ENCODE assay signal across 8 cellular contexts in the genomic region with DNA sequence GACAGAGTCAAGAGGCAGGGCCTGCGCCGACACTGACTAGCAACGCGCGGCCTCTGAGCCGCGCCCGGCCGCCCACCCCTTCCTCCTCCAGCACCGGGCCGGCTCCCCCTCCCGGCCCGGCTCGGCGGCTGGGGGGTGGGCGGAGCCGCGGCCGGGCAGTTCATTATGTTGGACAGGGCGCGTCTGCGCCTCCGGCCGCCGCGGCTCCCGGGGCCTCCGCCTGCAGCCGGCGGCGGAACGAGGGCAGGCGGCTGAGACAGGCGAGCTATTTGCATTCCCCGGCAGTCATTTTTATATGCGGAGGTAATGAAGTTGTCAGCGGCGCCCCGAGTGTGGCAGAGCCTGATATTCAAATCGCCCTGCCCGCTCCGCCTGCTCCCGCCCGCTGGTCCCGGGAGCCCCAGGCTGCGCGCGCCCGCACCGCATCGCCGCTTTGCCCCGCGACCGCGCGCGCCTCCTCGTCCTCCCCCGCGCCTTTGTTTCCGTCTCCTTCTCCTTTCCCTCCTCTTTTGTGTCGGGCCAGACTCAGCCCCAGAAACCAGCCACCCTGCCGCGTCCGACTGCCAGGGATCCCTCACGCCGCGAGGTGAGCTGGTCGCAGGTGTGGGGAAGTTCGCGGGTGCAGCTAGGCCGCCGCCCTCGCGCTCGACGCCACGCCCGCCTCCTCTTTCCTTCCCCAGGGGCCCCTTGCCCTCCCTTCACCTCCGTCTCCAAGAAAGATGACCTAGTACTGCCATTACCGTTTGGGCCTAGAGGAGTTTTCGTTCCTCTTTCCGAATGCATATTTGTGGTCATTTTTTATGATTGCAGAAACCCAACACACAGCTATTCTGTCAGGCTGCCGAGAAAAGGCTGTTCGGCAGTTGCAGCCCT.
DNase-seq lines count a peak whose midpoint lies in the region; ATAC-seq, FAIRE-seq and TF ChIP-seq lines count a peak whose summit lies in the region.

No MANE protein-coding gene starts in this region.

- no peaks in the 10 kb centered on the region for H3K27me3 ChIP-seq in transverse colon

- intact Hi-C loops in transverse colon (cut with DNase I; ENCODE audit: low total_unique reads) = no loop called here

- in situ Hi-C loops in transverse colon (cut with MboI; ENCODE audit: low pct_ligation_motif_present in 1 of 4, low pct_unique_long_range_greater_than_20kb in 1 of 4, low sequenced_read_pairs in 3 of 4) = no loop called here

- H3K4me3 ChIP-seq in foreskin fibroblast (ENCODE audit: low read depth in 1 of 2, low read length in 2 of 2) (peak overlapping the region; percentile 46 to 52), transverse colon (peak overlapping the region; percentile 45 to 83 (median 66))

- no peaks in the 10 kb centered on the region for H3K9me3 Mint-ChIP-seq in nephron

- H3K36me3 ChIP-seq in transverse colon = no peaks in the 10 kb centered on the region

- 1% methylated on average over 59 of the region's 86 CpGs; no CpG with 5 or more reads in 1 of the 2 donors for WGBS in transverse colon (ENCODE audit: low coverage in 1 of 2), 2 donors

- TF ChIP-seq CTCF in D721Med (IDR thresholded peaks at IDR 0.05; ENCODE audit: insufficient read depth, missing control alignments) (no peak), foreskin fibroblast (IDR thresholded peaks at IDR 0.05; ENCODE audit: low read depth, low read length) (no peak), nephron (IDR thresholded peaks at IDR 0.05; ENCODE audit: unreplicated experiment in 3 of 3) (peak in 1 of 3 experiments; percentile 6), transverse colon (IDR thresholded peaks at IDR 0.05) (no peak)

- peaks cover 0 to 20% (median 12%) of the 10 kb centered on the region in 4 donors for H3K4me1 ChIP-seq in transverse colon

- peak overlapping the region; percentile 98 to 99 (median 99) for H3K27ac Mint-ChIP-seq in nephron

- H3K9me3 ChIP-seq in transverse colon = no peaks in the 10 kb centered on the region

- peaks cover 29% of the 10 kb centered on the region for H3K4me1 Mint-ChIP-seq in nephron

- peak; percentile 12 for TF ChIP-seq POLR2A in transverse colon (IDR thresholded peaks at IDR 0.05)

- no peaks in the 10 kb centered on the region for H3K27me3 Mint-ChIP-seq in nephron (ENCODE audit: low read depth)

- no peak for TF ChIP-seq EP300 in transverse colon (IDR thresholded peaks at IDR 0.05; ENCODE audit: low read depth)

- H3K36me3 Mint-ChIP-seq in nephron (ENCODE audit: low read depth) = peaks cover 2% of the 10 kb centered on the region

- H3K4me3 Mint-ChIP-seq in nephron = peak overlapping the region; percentile 92 to 96 (median 94)

- no peak for FAIRE-seq in D721Med (lab: Jason Lieb, UNC)

- peak; percentile 32 for DNase-seq in D721Med (ENCODE audit: insufficient read length, low spot score)
- peak; percentile 56 for DNase-seq in NCI-H774 (lab: John Stamatoyannopoulos, UW)
- DNase-seq in activated T-cell treated with anti-CD3 and anti-CD28 coated beads, Interleukin-2, amount 50 U/mL, for 1 hour = peak; percentile 22
- peak; percentile 29 to 58 for DNase-seq in foreskin fibroblast
- peak; percentile 68 for DNase-seq in transverse colon

- H3K27ac ChIP-seq in transverse colon = peak overlapping the region; percentile 76 to 86 (median 84)

- ATAC-seq in GM19395 (IDR thresholded peaks at IDR 0.05; ENCODE audit: unreplicated experiment) = peak; percentile 90
- peak; percentile 83 for ATAC-seq in HG03442 (IDR thresholded peaks at IDR 0.05; ENCODE audit: unreplicated experiment)

Comparison
In these comparisons a context has a peak if more than half of its experiments do, and no peak if none do; other contexts are left out.
1. Peak in every context shown above with its lines: DNase-seq, ATAC-seq, H3K4me3 ChIP-seq and H3K27ac ChIP-seq.